ENCODE assay signal across 1 cellular context in genomic region chr6:14089224-14089623, GRCh38.
A peak's percentile ranks its signal among the peaks of the same experiment; 100 is the strongest.
TF ChIP-seq lines count a peak whose summit lies in the region.

No MANE protein-coding gene starts in this region.

TF ChIP-seq in GM12878, 131 proteins besides CTCF, POLR2A, EP300 and RAD21 (continued from another document and continues in another):
- TF ChIP-seq ASH2L (IDR thresholded peaks at IDR 0.05; ENCODE audit: borderline replicate concordance, low read depth) (no peak), CBFB (IDR thresholded peaks at IDR 0.05; ENCODE audit: low read depth) (no peak), ZNF274 (IDR thresholded peaks at IDR 0.05; ENCODE audit: insufficient read depth, insufficient read length) (no peak), ZNF217 (IDR thresholded peaks at IDR 0.05) (no peak), MEF2B (IDR thresholded peaks at IDR 0.05; ENCODE audit: partially characterized antibody, poor library complexity, severe bottlenecking) (peak; percentile 20), TCF12 (IDR thresholded peaks at IDR 0.05; ENCODE audit: low read depth, low read length) (no peak), ZSCAN29 (IDR thresholded peaks at IDR 0.05) (no peak), SMC3 (IDR thresholded peaks at IDR 0.05; ENCODE audit: borderline replicate concordance, low read length) (no peak), IRF4 (IDR thresholded peaks at IDR 0.05; ENCODE audit: low read depth, low read length) (0 out of 2 replicates have a peak, but pooled peaks have one; percentile 8), NR2C1 (IDR thresholded peaks at IDR 0.05) (no peak), BCLAF1 (IDR thresholded peaks at IDR 0.05) (no peak), FOS (IDR thresholded peaks at IDR 0.05; ENCODE audit: borderline replicate concordance, extremely low read depth, insufficient read length) (no peak), HDAC2 (IDR thresholded peaks at IDR 0.05) (no peak), TCF7 (IDR thresholded peaks at IDR 0.05; ENCODE audit: borderline replicate concordance) (no peak), TBL1XR1 (IDR thresholded peaks at IDR 0.05; ENCODE audit: low read depth, low read length) (no peak), ZBTB33 (IDR thresholded peaks at IDR 0.05) (no peak), ZNF207 (IDR thresholded peaks at IDR 0.05; ENCODE audit: borderline replicate concordance) (no peak), RBBP5 (conservative IDR thresholded peaks at IDR 0.05) (no peak), SIX5 (IDR thresholded peaks at IDR 0.05; ENCODE audit: low read depth, low read length, severe bottlenecking) (no peak), CHD1 (IDR thresholded peaks at IDR 0.05; ENCODE audit: low read depth, low read length) (no peak), RUNX3 (IDR thresholded peaks at IDR 0.05; ENCODE audit: low read length) (no peak), RB1 (IDR thresholded peaks at IDR 0.05; ENCODE audit: borderline replicate concordance) (no peak), RELB (IDR thresholded peaks at IDR 0.05; ENCODE audit: low read depth) (peak; percentile 30; the same call in 1 of the 2 replicates), POLR2AphosphoS5 (IDR thresholded peaks at IDR 0.05; ENCODE audit: low read length) (no peak), CEBPB (IDR thresholded peaks at IDR 0.05; ENCODE audit: borderline replicate concordance in 1 of 2, low read depth in 2 of 2, low read length in 2 of 2) (peak in 1 of 2 experiments; percentile 54; a peak in 1 of 4 replicates), KDM1A (IDR thresholded peaks at IDR 0.05; ENCODE audit: borderline replicate concordance) (no peak), MYB (IDR thresholded peaks at IDR 0.05; ENCODE audit: borderline replicate concordance, low read depth, low read length) (no peak), ELK1 (IDR thresholded peaks at IDR 0.05; ENCODE audit: low read depth, low read length) (no peak), E2F8 (IDR thresholded peaks at IDR 0.05; ENCODE audit: low read depth, partially characterized antibody) (no peak), PML (IDR thresholded peaks at IDR 0.05; ENCODE audit: low read length) (no peak), POU2F2 (IDR thresholded peaks at IDR 0.05; ENCODE audit: borderline replicate concordance, low read depth, low read length) (peak; percentile 74; the same call in 1 of the 3 replicates), BCL11A (IDR thresholded peaks at IDR 0.05; ENCODE audit: low read depth, low read length) (no peak), TAF1 (IDR thresholded peaks at IDR 0.05; ENCODE audit: borderline replicate concordance, low read depth, low read length) (no peak), NFYA (IDR thresholded peaks at IDR 0.05; ENCODE audit: borderline replicate concordance, low read depth, low read length) (no peak), ZNF592 (IDR thresholded peaks at IDR 0.05) (no peak), SMAD5 (IDR thresholded peaks at IDR 0.05; ENCODE audit: low read depth) (no peak), CUX1 (IDR thresholded peaks at IDR 0.05; ENCODE audit: insufficient replicate concordance, low read depth, low read length) (no peak), RFX5 (IDR thresholded peaks at IDR 0.05; ENCODE audit: low read depth, low read length) (no peak), EED (IDR thresholded peaks at IDR 0.05; ENCODE audit: low read depth) (no peak), RAD51 (IDR thresholded peaks at IDR 0.05) (peak; percentile 79), IKZF1 (conservative IDR thresholded peaks at IDR 0.05) (no peak), HCFC1 (IDR thresholded peaks at IDR 0.05; ENCODE audit: low read length) (no peak), FOXK2 (IDR thresholded peaks at IDR 0.05) (no peak), ZZZ3 (IDR thresholded peaks at IDR 0.05; ENCODE audit: control insufficient read depth, insufficient read length, low read depth) (no peak)
